ENCODE assay signal across 1 cellular context in genomic region chr16:85234310-85235235, GRCh38.
TF ChIP-seq lines count a peak whose summit lies in the region.

No MANE protein-coding gene starts in this region.

TF ChIP-seq in HepG2, 621 proteins besides CTCF, POLR2A, EP300 and RAD21 (continued from another document and continues in another):
- TF ChIP-seq ZNF687 (CRISPR knock-in tag; IDR thresholded peaks at IDR 0.05) (peak; percentile 84), PAXIP1 (CRISPR knock-in tag; conservative IDR thresholded peaks at IDR 0.05) (peak; percentile 88), ISX (CRISPR knock-in tag; conservative IDR thresholded peaks at IDR 0.05) (no peak), ZNF614 (CRISPR knock-in tag; IDR thresholded peaks at IDR 0.05; ENCODE audit: borderline replicate concordance) (peak; percentile 65; the same call in 1 of the 2 replicates), HNRNPK (IDR thresholded peaks at IDR 0.05; ENCODE audit: low read depth, low read length, poor library complexity, severe bottlenecking) (no peak), TRAFD1 (CRISPR knock-in tag; IDR thresholded peaks at IDR 0.05; ENCODE audit: borderline replicate concordance) (0 out of 2 replicates have a peak, but pooled peaks have one; percentile 83), ARID5B (CRISPR knock-in tag; IDR thresholded peaks at IDR 0.05) (peak; percentile 77), KDM1A (CRISPR knock-in tag; IDR thresholded peaks at IDR 0.05) (peak; percentile 100), ATF6 (CRISPR knock-in tag; conservative IDR thresholded peaks at IDR 0.05) (0 out of 2 replicates have a peak, but pooled peaks have one; percentile 44), ZNF768 (CRISPR knock-in tag; IDR thresholded peaks at IDR 0.05) (peak; percentile 86), ZFP41 (CRISPR knock-in tag; IDR thresholded peaks at IDR 0.05; ENCODE audit: borderline replicate concordance) (no peak), ZNF501 (CRISPR knock-in tag; IDR thresholded peaks at IDR 0.05) (peak; percentile 77), YEATS2 (CRISPR knock-in tag; IDR thresholded peaks at IDR 0.05; ENCODE audit: borderline replicate concordance) (0 out of 2 replicates have a peak, but pooled peaks have one; percentile 55), THRA (CRISPR knock-in tag; IDR thresholded peaks at IDR 0.05; ENCODE audit: borderline replicate concordance) (peak; percentile 90; the same call in 1 of the 2 replicates), AHDC1 (CRISPR knock-in tag; IDR thresholded peaks at IDR 0.05; ENCODE audit: borderline replicate concordance) (peak; percentile 37; the same call in 1 of the 2 replicates), BCL6 (CRISPR knock-in tag; IDR thresholded peaks at IDR 0.05) (peak; percentile 71), ATF1 (CRISPR knock-in tag; IDR thresholded peaks at IDR 0.05) (peak; percentile 57; the same call in 1 of the 2 replicates), MXD3 (CRISPR knock-in tag; IDR thresholded peaks at IDR 0.05) (0 out of 2 replicates have a peak, but pooled peaks have one; percentile 49), SALL1 (CRISPR knock-in tag; IDR thresholded peaks at IDR 0.05) (peak; percentile 80), MAX (IDR thresholded peaks at IDR 0.05) (peak; percentile 72), YY1 (IDR thresholded peaks at IDR 0.05; ENCODE audit: insufficient read depth, insufficient replicate concordance, low read depth, low read length) (peak; percentile 28), PPARG (CRISPR knock-in tag; conservative IDR thresholded peaks at IDR 0.05) (peak; percentile 60; the same call in 1 of the 2 replicates), POLR2AphosphoS2 (IDR thresholded peaks at IDR 0.05; ENCODE audit: low read depth, low read length) (no peak), FOXO1 (CRISPR knock-in tag; IDR thresholded peaks at IDR 0.05) (peak; percentile 63; the same call in 1 of the 2 replicates), ADNP (CRISPR knock-in tag; IDR thresholded peaks at IDR 0.05) (peak; percentile 100), CCAR2 (optimal IDR thresholded peaks at IDR 0.05; ENCODE audit: low read depth, low read length) (no peak), SP2 (CRISPR knock-in tag; IDR thresholded peaks at IDR 0.05) (no peak), SRY (CRISPR knock-in tag; IDR thresholded peaks at IDR 0.05) (0 out of 2 replicates have a peak, but pooled peaks have one; percentile 35), ELF3 (CRISPR knock-in tag; IDR thresholded peaks at IDR 0.05) (peak; percentile 55; the same call in 1 of the 2 replicates), ZBTB38 (CRISPR knock-in tag; IDR thresholded peaks at IDR 0.05) (peak; percentile 86), SP4 (CRISPR knock-in tag; IDR thresholded peaks at IDR 0.05) (peak; percentile 67; the same call in 1 of the 2 replicates)
